ENCODE assay signal across 8 cellular contexts in the genomic region with DNA sequence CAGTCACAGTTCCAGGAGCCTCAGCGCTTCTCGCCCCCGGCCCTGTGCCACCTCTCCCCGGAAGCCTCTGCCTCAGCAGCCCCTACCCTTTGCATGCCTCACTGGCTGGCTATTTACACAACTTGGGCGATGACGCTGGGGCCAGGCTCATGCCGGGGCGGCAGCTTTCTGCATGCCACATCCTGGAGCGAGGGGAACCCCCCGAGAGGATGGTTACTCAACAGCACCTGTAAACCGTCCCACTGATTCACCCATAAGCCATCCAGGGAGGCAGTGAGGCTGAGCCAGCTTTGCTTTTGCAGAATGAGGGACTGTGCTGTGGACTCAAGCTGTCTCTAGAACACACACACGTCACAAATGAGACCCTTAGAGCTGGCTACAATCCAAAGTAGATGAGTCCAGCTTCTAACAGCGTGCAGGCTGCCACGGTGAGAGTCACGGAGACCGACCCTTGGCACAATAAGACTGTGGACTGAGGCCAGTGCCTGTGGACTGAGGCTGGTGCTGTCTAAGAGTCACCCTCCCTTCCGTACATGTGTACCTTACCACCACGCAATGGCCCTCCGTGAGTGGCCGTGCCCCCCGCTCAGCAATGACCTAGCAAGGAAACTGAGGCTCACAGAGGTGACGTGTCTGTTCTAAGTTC. TPM values are rescaled to one million over a fixed set of nuclear protein-coding genes. Genes with fewer than 3 reads are reported as not detected.
DNase-seq lines count a peak whose midpoint lies in the region; ATAC-seq and TF ChIP-seq lines count a peak whose summit lies in the region.

No MANE protein-coding gene starts in this region.

- in situ Hi-C loops in GM13976 (cut with MboI; ENCODE audit: low sequenced_read_pairs, unreplicated experiment) = no loop called here

- no peaks in the 10 kb centered on the region for H3K4me1 ChIP-seq in ascending aorta

- peaks cover 0 to 7% of the 10 kb centered on the region in 2 donors for H3K9me3 ChIP-seq in ascending aorta

- H3K36me3 ChIP-seq in ascending aorta = no peaks in the 10 kb centered on the region

- peak; percentile 91 for ATAC-seq in HG02678 (IDR thresholded peaks at IDR 0.05; ENCODE audit: unreplicated experiment)

- intact Hi-C loops in ascending aorta (cut with DNase I) = no loop called here

- H3K4me3 ChIP-seq in ascending aorta = no peak overlapping the region

- no peak overlapping the region for H3K27ac ChIP-seq in ascending aorta

- DNase-seq in GM13976 (ENCODE audit: low spot score) (peak; percentile 73), NOMO-1 (lab: John Stamatoyannopoulos, UW; ENCODE audit: unreplicated experiment in 2 of 2) (peak; percentile 68 to 72), kidney glomerular epithelial cell (lab: John Stamatoyannopoulos, UW) (peak; percentile 93), ascending aorta (ENCODE audit: low spot score in 2 of 2) (no peak), GM19240 (ENCODE audit: insufficient read length, low spot score) (no peak)
- DNase-seq in activated T-cell treated with anti-CD3 and anti-CD28 coated beads, Interleukin-2, amount 50 U/mL, for 48 hours = peak; percentile 84 to 87
- DNase-seq in stimulated activated CD8-positive, alpha-beta memory T cell treated with anti-CD3 and anti-CD28 coated beads, Interleukin-4, amount 100 ng/mL, for 4 hours (ENCODE audit: low read depth in 2 of 2, low spot score in 1 of 2) = peak; percentile 62 to 78

- no peak for TF ChIP-seq CTCF in GM13976 (IDR thresholded peaks at IDR 0.05; ENCODE audit: borderline replicate concordance, control extremely low read depth, extremely low read depth, insufficient read depth, missing control alignments)
- TF ChIP-seq CTCF in ascending aorta (IDR thresholded peaks at IDR 0.05) = no peak

- H3K27me3 ChIP-seq in ascending aorta = no peaks in the 10 kb centered on the region

RNA-seq across cellular contexts. Expression of a gene that starts 45.6 kb away (rescaled TPM):
- 82.8 TPM for total RNA-seq in ascending aorta

Comparison
In these comparisons a context has a peak if more than half of its experiments do, and no peak if none do; other contexts are left out.
1. DNase-seq: peak in GM13976 (single experiment), NOMO-1 (2 of 2), activated T-cell treated with anti-CD3 and anti-CD28 coated beads, Interleukin-2, amount 50 U/mL, for 48 hours (2 of 2), kidney glomerular epithelial cell (single experiment) and stimulated activated CD8-positive, alpha-beta memory T cell treated with anti-CD3 and anti-CD28 coated beads, Interleukin-4, amount 100 ng/mL, for 4 hours (2 of 2); none in ascending aorta (0 of 2) and GM19240 (single experiment).